ENCODE assay signal across 9 cellular contexts in the genomic region with DNA sequence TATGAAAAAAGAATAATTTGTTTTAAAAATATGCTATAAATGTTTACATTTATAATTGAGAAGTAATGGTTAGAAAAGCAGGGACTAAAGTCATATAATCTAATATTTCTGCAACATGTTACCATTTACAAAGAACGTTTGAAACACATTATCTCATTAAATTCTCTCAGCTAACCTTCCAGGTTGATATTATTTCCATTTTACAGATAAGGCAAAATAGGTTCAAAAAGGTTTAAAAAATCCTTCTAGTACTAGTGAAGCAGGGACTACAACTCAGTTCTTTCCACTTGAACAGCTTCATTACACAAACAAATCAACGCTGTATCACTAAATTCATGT. TPM values are rescaled to one million over a fixed set of nuclear protein-coding genes. Genes with fewer than 3 reads are reported as not detected.
DNase-seq lines count a peak whose midpoint lies in the region; ATAC-seq and TF ChIP-seq lines count a peak whose summit lies in the region.
"Had no signal": no experiment of that assay in that cellular context is flagged by ENCODE, and none has a peak within 500 bp of the region (broad histone marks: within the 10 kb centered on the region; RNA-seq: fewer than 3 reads in every experiment).

No MANE protein-coding gene starts in this region.

- no peak overlapping the region for H2BK15ac ChIP-seq in mesendoderm (replicated peaks; ENCODE audit: low read depth)

- H3K9ac ChIP-seq in mesendoderm (ENCODE audit: low read length): peak overlapping the region; percentile 78

- peak overlapping the region; percentile 84 for H3K4me2 ChIP-seq in mesendoderm (ENCODE audit: low read length)

- H4K8ac ChIP-seq in mesendoderm (ENCODE audit: low read depth, low read length): no peak overlapping the region

- H3K27me3 Mint-ChIP-seq in brain: peaks cover 15% of the 10 kb centered on the region

- H3K56ac ChIP-seq in mesendoderm (ENCODE audit: low read length): peak overlapping the region; percentile 88

- H3K4me3 ChIP-seq in cardiac muscle cell: peak overlapping the region; percentile 49
- H3K4me3 ChIP-seq in mesendoderm (ENCODE audit: low read length): peak overlapping the region; percentile 69
- peak overlapping the region; percentile 58 for H3K4me3 ChIP-seq in urinary bladder (ENCODE audit: low read depth, low read length)

- H3K4me1 ChIP-seq in cardiac muscle cell (ENCODE audit: low read depth): peaks cover 24% of the 10 kb centered on the region
- no peaks in the 10 kb centered on the region for H3K4me1 ChIP-seq in mesendoderm (ENCODE audit: control insufficient read depth, low read depth, low read length)
- H3K4me1 ChIP-seq in urinary bladder (ENCODE audit: insufficient read depth): no peaks in the 10 kb centered on the region

- no peak overlapping the region for H3K18ac ChIP-seq in mesendoderm (ENCODE audit: low read length)

- H3K4me3 Mint-ChIP-seq in brain: peak overlapping the region; percentile 97 to 99 (median 98)

- TF ChIP-seq CTCF in cardiac muscle cell (IDR thresholded peaks at IDR 0.05; ENCODE audit: low read depth, low read length): no peak
- no peak for TF ChIP-seq CTCF in brain (conservative IDR thresholded peaks at IDR 0.05)

- no peak overlapping the region for H3K4ac ChIP-seq in mesendoderm (ENCODE audit: low read depth, low read length)

- WGBS in mesendoderm (ENCODE audit: extremely low coverage, insufficient coverage, low lambda C conversion rate): no CpG with 5 or more reads among the region's 2 CpGs
- WGBS in urinary bladder: 32% methylated on average over 2 of the region's 2 CpGs

- ATAC-seq in sciatic nerve (no peak), HG03095 (IDR thresholded peaks at IDR 0.05; ENCODE audit: unreplicated experiment) (no peak)

- H2BK5ac ChIP-seq in mesendoderm (ENCODE audit: low read length): no peak overlapping the region

- H3K27ac Mint-ChIP-seq in brain: peak overlapping the region; percentile 95 to 96 (median 95)

- intact Hi-C loops in cardiac septum (cut with DNase I): loop anchor here (1.0 kb wide), 2 partner anchors 12 to 226 kb away; a partner anchor contains a TSS
- intact Hi-C loops in sciatic nerve (cut with DNase I): no loop called here

- H3K27ac ChIP-seq in cardiac muscle cell (peak overlapping the region; percentile 89), mesendoderm (ENCODE audit: low read depth, low read length) (no peak overlapping the region), urinary bladder (ENCODE audit: low read depth) (no peak overlapping the region)

- H4K5ac ChIP-seq in mesendoderm (ENCODE audit: low read length): no peak overlapping the region

- DNase-seq in cardiac muscle cell (ENCODE audit: low read depth in 1 of 2, low spot score in 1 of 2) (no peak), cardiac septum (ENCODE audit: low spot score) (no peak), mesendoderm (no peak), COLO829 (ENCODE audit: low spot score) (no peak), sciatic nerve (ENCODE audit: low spot score) (no peak)
- DNase-seq: activated gamma-delta T cell had no signal

- no peaks in the 10 kb centered on the region for H3K9me3 ChIP-seq in cardiac muscle cell (ENCODE audit: low read depth)

- H3K36me3 ChIP-seq in cardiac muscle cell (peaks cover 6% of the 10 kb centered on the region), mesendoderm (ENCODE audit: control insufficient read depth, insufficient read depth, low read length) (no peaks in the 10 kb centered on the region), urinary bladder (ENCODE audit: insufficient read depth) (no peaks in the 10 kb centered on the region)

- H3K36me3 Mint-ChIP-seq in brain: no peaks in the 10 kb centered on the region

- no peak overlapping the region for H3K23ac ChIP-seq in mesendoderm (ENCODE audit: low read length)

- peaks cover 0 to 7% (median 2%) of the 10 kb centered on the region in 5 experiments for H3K9me3 Mint-ChIP-seq in brain

- peaks cover 5% of the 10 kb centered on the region for H3K79me2 ChIP-seq in mesendoderm (ENCODE audit: control insufficient read depth, insufficient read depth, low read length)

- no peak overlapping the region for H2BK120ac ChIP-seq in mesendoderm (ENCODE audit: low read depth, low read length)

- H3K4me1 Mint-ChIP-seq in brain: peaks cover 48% of the 10 kb centered on the region

- peaks cover 1% of the 10 kb centered on the region for H3K79me1 ChIP-seq in mesendoderm (ENCODE audit: low read length)

- H3K27me3 ChIP-seq in cardiac muscle cell (no peaks in the 10 kb centered on the region), mesendoderm (ENCODE audit: insufficient read depth, low read length, poor library complexity) (no peaks in the 10 kb centered on the region)

- no peak overlapping the region for H2AK5ac ChIP-seq in mesendoderm (ENCODE audit: low read length)

RNA-seq across cellular contexts. Expression of a gene that starts 0.9 kb away (rescaled TPM):
- 27.8 and 41.3 TPM in 2 replicates for total RNA-seq in cardiac muscle cell
- polyA plus RNA-seq in cardiac muscle cell: 61.4 and 62.4 TPM in 2 replicates
- 65.2 TPM for total RNA-seq in cardiac septum
- polyA plus RNA-seq in brain (ENCODE audit: insufficient read depth, low read depth, low replicate concordance): 4.3 TPM
- polyA plus RNA-seq in mesendoderm (2013, experiment 1 of 2): 46.6 TPM
- polyA plus RNA-seq in mesendoderm (2013, experiment 2 of 2): 43.7 TPM
- 46.1 TPM for total RNA-seq in urinary bladder
- 10.7 TPM for polyA plus RNA-seq in urinary bladder
- total RNA-seq in sciatic nerve: 17.3 TPM

RNA-seq across cellular contexts. Expression of a gene that starts 11.4 kb away (rescaled TPM):
- total RNA-seq in cardiac muscle cell (17.5 and 24.7 TPM in 2 replicates), cardiac septum (40.6 TPM), urinary bladder (80.3 TPM), sciatic nerve (76.5 TPM)
- polyA plus RNA-seq in cardiac muscle cell (70.0 and 87.5 TPM in 2 replicates), brain (ENCODE audit: insufficient read depth, low read depth, low replicate concordance) (8.1 TPM), urinary bladder (36.7 TPM)
- 143 TPM for polyA plus RNA-seq in mesendoderm (2013, experiment 1 of 2)
- polyA plus RNA-seq in mesendoderm (2013, experiment 2 of 2): 144 TPM
